ENCODE assay signal across 1 cellular context in genomic region chr12:108302034-108302433, GRCh38.
TF ChIP-seq lines count a peak whose summit lies in the region.

No MANE protein-coding gene starts in this region.

TF ChIP-seq in WTC11, 78 proteins besides CTCF, POLR2A, EP300 and RAD21 (continued from another document):
- TF ChIP-seq ERG (CRISPR knock-in tag; IDR thresholded peaks at IDR 0.05) (no peak), ZNF671 (CRISPR knock-in tag; IDR thresholded peaks at IDR 0.05) (no peak), ZNF396 (CRISPR knock-in tag; IDR thresholded peaks at IDR 0.05; ENCODE audit: borderline replicate concordance) (no peak), ZNF416 (CRISPR knock-in tag; IDR thresholded peaks at IDR 0.05) (no peak), TP53 (CRISPR knock-in tag; IDR thresholded peaks at IDR 0.05) (no peak), GTF2I (CRISPR knock-in tag; conservative IDR thresholded peaks at IDR 0.05) (no peak), E2F5 (CRISPR knock-in tag; IDR thresholded peaks at IDR 0.05) (no peak), ZNF219 (CRISPR knock-in tag; IDR thresholded peaks at IDR 0.05; ENCODE audit: borderline replicate concordance) (no peak), CBFB (CRISPR knock-in tag; IDR thresholded peaks at IDR 0.05; ENCODE audit: low read depth) (no peak), CREB1 (CRISPR knock-in tag; IDR thresholded peaks at IDR 0.05) (no peak), HMGXB4 (CRISPR knock-in tag; IDR thresholded peaks at IDR 0.05) (no peak), MYBL2 (CRISPR knock-in tag; IDR thresholded peaks at IDR 0.05) (no peak)
